In genomic region chr7:75762350-75762917, GRCh38 we compare ENCODE assay signal across 9 cellular contexts. TPM values are rescaled to one million over a fixed set of nuclear protein-coding genes. Genes with fewer than 3 reads are reported as not detected.
DNase-seq lines count a peak whose midpoint lies in the region; ATAC-seq and TF ChIP-seq lines count a peak whose summit lies in the region.
"Had no signal": no experiment of that assay in that cellular context is flagged by ENCODE, and none has a peak within 500 bp of the region (broad histone marks: within the 10 kb centered on the region; RNA-seq: fewer than 3 reads in every experiment).

No MANE protein-coding gene starts in this region.

- H3K27me3 ChIP-seq in HL-60 (ENCODE audit: insufficient read depth, poor library complexity, severe bottlenecking) (no peaks in the 10 kb centered on the region), upper lobe of left lung (no peaks in the 10 kb centered on the region)
- no peaks in the 10 kb centered on the region for H3K27me3 ChIP-seq in effector memory CD4-positive, alpha-beta T cell (replicated peaks; ENCODE audit: control insufficient read depth, insufficient read depth, low read length, poor library complexity, severe bottlenecking)

- TF ChIP-seq POLR2A in upper lobe of left lung (IDR thresholded peaks at IDR 0.05), result no peak

- H3K4me3 Mint-ChIP-seq in central memory CD8-positive, alpha-beta T cell, result no peak overlapping the region

- no peak overlapping the region for H3K27ac ChIP-seq in HL-60 (replicated peaks)
- no peak overlapping the region for H3K27ac ChIP-seq in upper lobe of left lung
- no peak overlapping the region for H3K27ac ChIP-seq in effector memory CD4-positive, alpha-beta T cell (ENCODE audit: insufficient read depth, low read length, poor library complexity, severe bottlenecking)

- DNase-seq in EH (ENCODE audit: low read depth) (peak; percentile 79), HL-60 (ENCODE audit: low read depth in 1 of 2, low spot score in 1 of 2) (peak in 1 of 2 experiments; percentile 35), NOMO-1 treated with DMSO at 0.1 percent for 48 hours (lab: John Stamatoyannopoulos, UW; ENCODE audit: unreplicated experiment) (peak; percentile 98), left lobe of liver (ENCODE audit: low spot score) (no peak), upper lobe of left lung (no peak)
- DNase-seq in central memory CD8-positive, alpha-beta T cell (ENCODE audit: low spot score in 2 of 2), result no peak
- no peak for DNase-seq in effector memory CD4-positive, alpha-beta T cell

- no peaks in the 10 kb centered on the region for H3K36me3 Mint-ChIP-seq in central memory CD8-positive, alpha-beta T cell (ENCODE audit: insufficient read depth)

- WGBS in upper lobe of left lung, 2 donors, result 11 to 12% methylated on average over 2 of the region's 2 CpGs

- peaks cover 0 to 8% (median 4%) of the 10 kb centered on the region in 4 donors for H3K4me1 ChIP-seq in upper lobe of left lung
- no peaks in the 10 kb centered on the region for H3K4me1 ChIP-seq in effector memory CD4-positive, alpha-beta T cell (ENCODE audit: control insufficient read depth, insufficient read depth, low read length, poor library complexity, severe bottlenecking)

- no peak for TF ChIP-seq EP300 in upper lobe of left lung (IDR thresholded peaks at IDR 0.05)

- peak overlapping the region; percentile 23 for H3K27ac Mint-ChIP-seq in central memory CD8-positive, alpha-beta T cell (ENCODE audit: low read depth)

- H3K4me3 ChIP-seq in HL-60 (replicated peaks; ENCODE audit: insufficient read depth, low read length), result no peak overlapping the region
- H3K4me3 ChIP-seq in upper lobe of left lung, result no peak overlapping the region
- H3K4me3 ChIP-seq in effector memory CD4-positive, alpha-beta T cell (ENCODE audit: insufficient read depth, low read depth, low read length, poor library complexity, severe bottlenecking), result no peak overlapping the region

- H3K4me1 Mint-ChIP-seq in central memory CD8-positive, alpha-beta T cell, result peaks cover 6% of the 10 kb centered on the region

- H3K27me3 Mint-ChIP-seq in central memory CD8-positive, alpha-beta T cell, result no peaks in the 10 kb centered on the region

- TF ChIP-seq CTCF in HL-60 (IDR thresholded peaks at IDR 0.05; ENCODE audit: insufficient read depth, low read length), result peak; percentile 49
- TF ChIP-seq CTCF in upper lobe of left lung (IDR thresholded peaks at IDR 0.05), result peak; percentile 58 to 84 (median 74)

- no peaks in the 10 kb centered on the region for H3K36me3 ChIP-seq in upper lobe of left lung
- H3K36me3 ChIP-seq in effector memory CD4-positive, alpha-beta T cell (ENCODE audit: control insufficient read depth, insufficient read depth, low read length), result no peaks in the 10 kb centered on the region

- H3K9me3 ChIP-seq in upper lobe of left lung, result no peaks in the 10 kb centered on the region
- no peaks in the 10 kb centered on the region for H3K9me3 ChIP-seq in effector memory CD4-positive, alpha-beta T cell (ENCODE audit: control insufficient read depth, low read length)

- H3K9me3 Mint-ChIP-seq in central memory CD8-positive, alpha-beta T cell, result no peaks in the 10 kb centered on the region

- ATAC-seq in central memory CD8-positive, alpha-beta T cell (replicated peaks; ENCODE audit: extremely low read depth, poor library complexity, severe bottlenecking), result peak; percentile 77
- peak; percentile 99 for ATAC-seq in left lobe of liver
- peak; percentile 83 to 88 for ATAC-seq in upper lobe of left lung (ENCODE audit: low FRiP score in 2 of 2)
- no peak for ATAC-seq in GM18511 (IDR thresholded peaks at IDR 0.05; ENCODE audit: unreplicated experiment)

RNA-seq across cellular contexts. Expression of gene CCL26, which starts 9.6 kb away (rescaled TPM):
- total RNA-seq in left lobe of liver (not detected), upper lobe of left lung (1 to 10 TPM in 1 of 6 donors, under 1 TPM in 1, not detected in 4; 0.71 to 3.6 TPM)
- total RNA-seq: T-helper 2 cell treated with Interferon-gamma antibody and Interleukin-4, amounts not matched to agents 100 ng/mL and 5 ng/mL, for 36 hours had no signal

RNA-seq across cellular contexts. Expression of gene HIP1, which starts 23.7 kb away (rescaled TPM):
- total RNA-seq in left lobe of liver (20.3 TPM), upper lobe of left lung (10 to 100 TPM; 43.9 to 66.0 (median 55.2) TPM)

RNA-seq across cellular contexts. Expression of gene CCL24, which starts 51.2 kb away (rescaled TPM):
- total RNA-seq in left lobe of liver, result 0.88 TPM
- total RNA-seq in upper lobe of left lung, result 1 to 10 TPM in 4 of 6 donors, not detected in 2; 1.4 to 7.6 (median 2.7) TPM
- total RNA-seq: T-helper 2 cell treated with Interferon-gamma antibody and Interleukin-4, amounts not matched to agents 100 ng/mL and 5 ng/mL, for 36 hours had no signal

Comparison
In these comparisons a context has a peak if more than half of its experiments do, and no peak if none do; other contexts are left out.
1. DNase-seq: peak in EH (single experiment) and NOMO-1 treated with DMSO at 0.1 percent for 48 hours (single experiment); none in central memory CD8-positive, alpha-beta T cell (0 of 2), left lobe of liver (single experiment), upper lobe of left lung (0 of 2) and effector memory CD4-positive, alpha-beta T cell (0 of 3).